8 cellular contexts compared by ENCODE assay signal in the genomic region with DNA sequence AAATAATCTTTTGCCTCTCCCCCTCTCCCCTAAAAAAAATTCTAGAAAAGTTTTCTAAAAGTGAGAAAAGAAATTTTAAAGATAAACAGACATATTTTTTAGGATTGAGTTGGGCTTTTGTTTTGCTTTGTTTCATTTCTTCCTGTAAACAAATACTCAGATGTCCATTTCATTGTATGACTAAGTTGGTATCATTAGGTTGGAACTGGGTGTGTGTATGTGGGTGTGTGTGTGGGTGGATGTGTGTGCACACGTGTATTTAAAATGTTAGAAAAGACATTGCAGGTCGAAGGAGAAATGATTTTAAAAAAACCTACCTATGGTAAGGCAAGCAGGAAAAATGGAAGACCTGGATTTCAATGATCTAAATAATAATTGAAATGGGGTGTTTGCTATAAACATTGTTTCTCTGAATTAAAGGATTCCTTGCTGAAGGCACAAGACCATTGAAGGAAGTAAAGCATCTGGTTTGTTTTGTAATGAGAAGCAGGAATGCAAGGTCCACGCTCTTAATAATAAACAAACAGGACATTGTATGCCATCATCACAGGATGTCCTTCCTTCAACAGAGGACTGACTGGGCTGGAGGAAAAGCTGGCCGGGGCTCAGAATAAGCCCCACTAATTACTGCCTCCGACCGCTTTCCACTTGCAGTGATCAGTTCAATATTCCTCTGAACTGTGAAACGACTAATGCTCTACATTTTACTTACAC. TPM values are rescaled to one million over a fixed set of nuclear protein-coding genes. Genes with fewer than 3 reads are reported as not detected.
A peak's percentile ranks its signal among the peaks of the same experiment; 100 is the strongest.
DNase-seq lines count a peak whose midpoint lies in the region; ATAC-seq, FAIRE-seq and TF ChIP-seq lines count a peak whose summit lies in the region.

No MANE protein-coding gene starts in this region.

- no peak overlapping the region for H3K27ac Mint-ChIP-seq in H9
- H3K27ac Mint-ChIP-seq in activated naive CD8-positive, alpha-beta T cell treated with anti-CD3 and anti-CD28 coated beads, Interleukin-2, amount 50 U/mL, for 24 hours, result no peak overlapping the region

- no peak overlapping the region for H2BK12ac ChIP-seq in H9 (ENCODE audit: insufficient read length, low read depth, low read length)

- no peaks in the 10 kb centered on the region for H3K9me3 Mint-ChIP-seq in H9
- no peaks in the 10 kb centered on the region for H3K9me3 Mint-ChIP-seq in activated naive CD8-positive, alpha-beta T cell treated with anti-CD3 and anti-CD28 coated beads, Interleukin-2, amount 50 U/mL, for 24 hours

- H3K36me3 Mint-ChIP-seq in H9 (ENCODE audit: insufficient read depth in 1 of 3, low read depth in 3 of 3), result no peaks in the 10 kb centered on the region
- H3K36me3 Mint-ChIP-seq in activated naive CD8-positive, alpha-beta T cell treated with anti-CD3 and anti-CD28 coated beads, Interleukin-2, amount 50 U/mL, for 24 hours (ENCODE audit: low read depth), result no peaks in the 10 kb centered on the region

- FAIRE-seq in A549 (lab: Jason Lieb, UNC), result no peak

- no peak overlapping the region for H2AK5ac ChIP-seq in H9 (ENCODE audit: insufficient read length, low read length)

- H3K18ac ChIP-seq in H9 (ENCODE audit: insufficient read length, low read depth, low read length), result no peak overlapping the region

- no peak for TF ChIP-seq RAD21 in A549 (conservative IDR thresholded peaks at IDR 0.05 in 1 of 2, IDR thresholded peaks at IDR 0.05 in 1 of 2)

- CTCF ChIA-PET in A549 (lab: Yijun Ruan, JAX), result interaction anchor here (1.0 to 1.4 kb wide), 6 partner anchors 216 to 655 kb away, joined by 3 to 5 read pairs (median 4); no protein-coding TSS in a partner anchor

- no peak overlapping the region for H3K14ac ChIP-seq in H9 (ENCODE audit: insufficient read depth, low read length)

- TF ChIP-seq CTCF in A549 (IDR thresholded peaks at IDR 0.05) (no peak; the same call in 1 of the 3 replicates), H9 (conservative IDR thresholded peaks at IDR 0.05) (no peak; the same call in 2 of the 3 replicates), kidney epithelial cell (IDR thresholded peaks at IDR 0.05; ENCODE audit: insufficient read depth, low read length, poor library complexity, severe bottlenecking) (no peak)

- TF ChIP-seq EP300 in A549 (IDR thresholded peaks at IDR 0.05), result no peak

- H3K27me3 ChIP-seq in H9 (ENCODE audit: insufficient read depth, low read length) (no peaks in the 10 kb centered on the region; the same call in 1 of the 2 replicates), kidney epithelial cell (ENCODE audit: control insufficient read depth, insufficient read depth, low read length) (no peaks in the 10 kb centered on the region)

- no peak overlapping the region for H3K56ac ChIP-seq in H9 (ENCODE audit: insufficient read length, low read depth, low read length)

- H2AFZ ChIP-seq in H9 (ENCODE audit: low read length), result no peak overlapping the region

- no peak overlapping the region for H2BK15ac ChIP-seq in H9 (ENCODE audit: low read depth, low read length)

- H3K79me1 ChIP-seq in H9 (ENCODE audit: insufficient read depth, low read depth, low read length, poor library complexity, severe bottlenecking), result no peaks in the 10 kb centered on the region

- no peak overlapping the region for H4K8ac ChIP-seq in H9 (replicated peaks; ENCODE audit: insufficient read length, low read depth, low read length)

- DNase-seq in A549 (ENCODE audit: low read depth in 1 of 2, low spot score in 1 of 2) (peak in 1 of 2 experiments; percentile 50), H9 (no peak), kidney epithelial cell (ENCODE audit: low read depth) (no peak), DMS79 treated with DMSO at 0.1 percent for 48 hours (lab: John Stamatoyannopoulos, UW) (no peak)
- DNase-seq in activated naive CD8-positive, alpha-beta T cell treated with anti-CD3 and anti-CD28 coated beads, Interleukin-2, amount 50 U/mL, for 24 hours, result no peak

- peaks cover 45% of the 10 kb centered on the region for H3K4me1 ChIP-seq in A549
- H3K4me1 ChIP-seq in H9 (ENCODE audit: insufficient read depth, low read length), result peaks cover 3% of the 10 kb centered on the region; the same call in 1 of the 2 replicates

- no peak overlapping the region for H4K5ac ChIP-seq in H9 (ENCODE audit: insufficient read length, low read depth, low read length)

- peak in 1 of 2 experiments; percentile 16; a peak in 3 of 6 replicates for ATAC-seq in A549
- ATAC-seq in activated naive CD8-positive, alpha-beta T cell treated with anti-CD3 and anti-CD28 coated beads, Interleukin-2, amount 50 U/mL, for 24 hours, result no peak
- ATAC-seq in GM21717 (IDR thresholded peaks at IDR 0.05; ENCODE audit: unreplicated experiment), result no peak
- no peak for ATAC-seq in HG02798 (IDR thresholded peaks at IDR 0.05; ENCODE audit: poor library complexity, unreplicated experiment)
- ATAC-seq in HG03175 (IDR thresholded peaks at IDR 0.05; ENCODE audit: unreplicated experiment), result no peak

- H3K9me3 ChIP-seq in A549, result no peaks in the 10 kb centered on the region
- no peaks in the 10 kb centered on the region for H3K9me3 ChIP-seq in H9 (ENCODE audit: control insufficient read depth, low read depth, low read length)

- no peaks in the 10 kb centered on the region for H3K36me3 ChIP-seq in kidney epithelial cell (ENCODE audit: control insufficient read depth, insufficient read depth, low read length)

- no peak overlapping the region for H3K4ac ChIP-seq in H9 (ENCODE audit: low read depth, low read length)

- no peak overlapping the region for H4K91ac ChIP-seq in H9 (ENCODE audit: insufficient read length, low read depth, low read length)

- peaks cover 11% of the 10 kb centered on the region for H3K23me2 ChIP-seq in H9 (ENCODE audit: insufficient read length, low read depth, low read length, poor library complexity, severe bottlenecking)

- no peak overlapping the region for H2BK5ac ChIP-seq in H9 (ENCODE audit: insufficient read length, low read length)

- peak overlapping the region; percentile 71 to 85 for H3K4me3 Mint-ChIP-seq in H9
- peak overlapping the region; percentile 84 for H3K4me3 Mint-ChIP-seq in activated naive CD8-positive, alpha-beta T cell treated with anti-CD3 and anti-CD28 coated beads, Interleukin-2, amount 50 U/mL, for 24 hours

- no peak overlapping the region for H3K9ac ChIP-seq in H9 (ENCODE audit: extremely low read depth, insufficient read length, low read length)

- H3K27ac ChIP-seq in A549 (peak overlapping the region; percentile 87 to 88), H9 (ENCODE audit: insufficient read length, low read depth, low read length) (no peak overlapping the region)

- TF ChIP-seq POLR2A in A549 (IDR thresholded peaks at IDR 0.05; ENCODE audit: low read length), result no peak

- POLR2A ChIA-PET in A549 (lab: Yijun Ruan, JAX), result interaction anchor here (0.6 to 1.8 kb wide), 6 partner anchors 13 to 654 kb away, joined by 3 to 8 read pairs (median 4); no protein-coding TSS in a partner anchor

- H3K4me3 ChIP-seq in A549 (peak overlapping the region; percentile 67), kidney epithelial cell (ENCODE audit: low read depth, low read length) (peak overlapping the region; percentile 60)

- H3T11ph ChIP-seq in H9 (ENCODE audit: low read length), result no peak overlapping the region

- H4K20me1 ChIP-seq in H9 (ENCODE audit: control insufficient read depth, insufficient read depth, insufficient read length), result no peaks in the 10 kb centered on the region

- H3K4me2 ChIP-seq in A549, result peak overlapping the region; percentile 97
- H3K4me2 ChIP-seq in H9 (ENCODE audit: insufficient read depth, insufficient read length, low read length), result peak overlapping the region; percentile 61

- no peaks in the 10 kb centered on the region for H3K79me2 ChIP-seq in H9 (ENCODE audit: insufficient read depth, low read length)

- no peak overlapping the region for H2BK20ac ChIP-seq in H9 (ENCODE audit: low read depth, low read length, poor library complexity, severe bottlenecking)

- no peak overlapping the region for H2BK120ac ChIP-seq in H9 (ENCODE audit: low read depth, low read length, poor library complexity, severe bottlenecking)

- H3K27me3 Mint-ChIP-seq in H9 (ENCODE audit: low read depth), result peaks cover 27% of the 10 kb centered on the region
- peaks cover 37% of the 10 kb centered on the region for H3K27me3 Mint-ChIP-seq in activated naive CD8-positive, alpha-beta T cell treated with anti-CD3 and anti-CD28 coated beads, Interleukin-2, amount 50 U/mL, for 24 hours

- no peak overlapping the region for H3K23ac ChIP-seq in H9 (ENCODE audit: insufficient read length, low read depth, low read length)

- WGBS in A549 (ENCODE audit: missing lambda C conversion rate), result 6% methylated on average over 7 of the region's 7 CpGs
- WGBS in H9 (ENCODE audit: extremely low coverage, insufficient read length, low lambda C conversion rate), result no CpG with 5 or more reads among the region's 7 CpGs

- H3K4me1 Mint-ChIP-seq in H9, result peaks cover 47 to 51% of the 10 kb centered on the region in 2 experiments
- H3K4me1 Mint-ChIP-seq in activated naive CD8-positive, alpha-beta T cell treated with anti-CD3 and anti-CD28 coated beads, Interleukin-2, amount 50 U/mL, for 24 hours, result peaks cover 62% of the 10 kb centered on the region

TF ChIP-seq in A549, 52 proteins besides CTCF, POLR2A, EP300 and RAD21:
- TF ChIP-seq ZC3H11A (IDR thresholded peaks at IDR 0.05), result no peak
- no peak for TF ChIP-seq JUN (IDR thresholded peaks at IDR 0.05)
- TF ChIP-seq ESRRA (IDR thresholded peaks at IDR 0.05; ENCODE audit: borderline replicate concordance, low read length), result no peak
- TF ChIP-seq BHLHE40 (IDR thresholded peaks at IDR 0.05; ENCODE audit: low read depth, low read length), result no peak
- TF ChIP-seq CEBPB (IDR thresholded peaks at IDR 0.05), result no peak
- no peak for TF ChIP-seq RARB (CRISPR knock-in tag; IDR thresholded peaks at IDR 0.05)
- TF ChIP-seq, protein P1, sequence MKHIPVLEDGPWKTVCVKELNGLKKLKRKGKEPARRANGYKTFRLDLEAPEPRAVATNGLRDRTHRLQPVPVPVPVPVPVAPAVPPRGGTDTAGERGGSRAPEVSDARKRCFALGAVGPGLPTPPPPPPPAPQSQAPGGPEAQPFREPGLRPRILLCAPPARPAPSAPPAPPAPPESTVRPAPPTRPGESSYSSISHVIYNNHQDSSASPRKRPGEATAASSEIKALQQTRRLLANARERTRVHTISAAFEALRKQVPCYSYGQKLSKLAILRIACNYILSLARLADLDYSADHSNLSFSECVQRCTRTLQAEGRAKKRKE (CRISPR knock-in tag; IDR thresholded peaks at IDR 0.05; ENCODE audit: low read depth), result no peak
- TF ChIP-seq MYC (IDR thresholded peaks at IDR 0.05; ENCODE audit: borderline replicate concordance, low read length), result no peak
- no peak for TF ChIP-seq FOSB (CRISPR knock-in tag; IDR thresholded peaks at IDR 0.05)
- no peak for TF ChIP-seq MAFK (IDR thresholded peaks at IDR 0.05; ENCODE audit: partially characterized antibody)
TF ChIP-seq in A549: peak in this region for 0.

RNA-seq across cellular contexts. Expression of a gene that starts 1.0 kb away (rescaled TPM):
- 9.0 and 11.2 TPM in 2 replicates for polyA plus RNA-seq in A549 (2011; rRNA removed)
- 6.1 and 8.7 TPM in 2 replicates for polyA plus RNA-seq in A549 (2012; cell fraction: cytosol; rRNA removed)
- polyA plus RNA-seq in A549 (2012; cell fraction: nucleus; rRNA removed), result 19.1 and 19.2 TPM in 2 replicates
- 2.5 to 3.0 TPM (median 2.6 TPM) in 3 replicates for polyA plus RNA-seq in A549 (2017; fragmentation: RNase III; extraction: RNeasy Plus Mini Kit Qiagen cat#74134 plus additional on column Dnase treatment)
- 29.0 and 29.1 TPM in 2 replicates for polyA minus RNA-seq in A549 (2011; rRNA and poly(A)+ RNA removed)
- total RNA-seq in H9 (2021), result 2.3 and 2.9 TPM in 2 replicates
- 2.7 and 4.5 TPM in 2 replicates for total RNA-seq in kidney epithelial cell
